8 cellular contexts compared by ENCODE assay signal in the genomic region with DNA sequence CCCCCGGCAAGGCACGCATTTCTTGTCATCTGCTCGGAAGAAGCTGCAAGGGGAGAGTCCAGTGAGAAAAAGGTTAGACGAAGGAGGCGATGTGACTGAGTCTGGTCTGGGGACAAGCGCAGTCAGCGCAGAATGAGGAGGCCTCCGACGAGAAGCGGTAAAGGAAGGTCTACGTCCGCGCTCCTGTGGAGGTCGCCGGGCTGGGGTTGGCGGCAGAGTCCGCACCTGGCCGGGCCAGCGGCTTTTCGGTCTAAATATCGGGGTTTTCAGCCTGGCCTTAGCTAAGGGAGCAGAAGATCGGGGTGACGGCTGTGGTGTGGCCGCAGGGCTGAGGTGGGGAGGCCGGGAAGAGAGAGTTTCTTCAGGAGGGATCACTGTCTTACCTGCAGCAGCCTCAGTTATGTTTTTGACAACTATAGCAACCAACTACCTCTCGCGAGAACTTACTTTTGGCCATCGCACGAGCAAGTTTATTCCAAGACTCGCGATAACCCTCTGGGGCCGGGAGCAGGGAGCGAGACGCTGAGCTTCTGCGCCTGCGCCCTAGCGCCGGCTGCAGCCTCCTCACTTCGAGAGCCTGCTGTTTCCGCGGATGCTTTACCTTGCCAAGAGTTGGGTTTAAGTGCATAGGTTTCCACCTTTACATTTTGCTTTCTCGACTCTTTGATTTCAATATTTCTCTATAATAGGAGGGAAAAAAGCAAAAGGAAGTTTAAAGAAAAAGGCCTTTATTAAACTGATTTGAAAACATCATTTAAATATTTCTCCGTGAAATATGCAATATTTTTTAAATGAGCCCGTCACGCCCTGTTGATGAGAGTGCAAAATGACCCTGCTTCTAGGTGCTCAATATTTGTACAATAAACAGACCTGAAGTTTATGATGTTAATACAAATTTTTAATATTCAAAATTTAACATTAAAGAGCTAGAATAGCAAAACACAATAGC. TPM values are rescaled to one million over a fixed set of nuclear protein-coding genes. Genes with fewer than 3 reads are reported as not detected.
DNase-seq lines count a peak whose midpoint lies in the region; ATAC-seq, FAIRE-seq and TF ChIP-seq lines count a peak whose summit lies in the region.

A gene (minus strand): TSS at position 534 of the 949 bp plus-strand sequence. CDS start 4,068 bp downstream, outside the sequence.

- peak within 1 kb of the TSS; percentile 72 for H2AFZ ChIP-seq in SU-DHL-6 (ENCODE audit: low read depth, low read length, severe bottlenecking)

- TF ChIP-seq CTCF in GM12864 (IDR thresholded peaks at IDR 0.05; ENCODE audit: low read depth, low read length, missing control alignments) (no peak), SU-DHL-6 (IDR thresholded peaks at IDR 0.05; ENCODE audit: insufficient read depth, low read length, poor library complexity, severe bottlenecking) (no peak), pancreas (IDR thresholded peaks at IDR 0.05) (no peak), tibial artery (IDR thresholded peaks at IDR 0.05) (no peak)

- H3K4me3 Mint-ChIP-seq in activated naive CD8-positive, alpha-beta T cell treated with anti-CD3 and anti-CD28 coated beads, Interleukin-2, amount 50 U/mL, for 24 hours: peak within 1 kb of the TSS; percentile 93

- peak within 1 kb of the TSS; percentile 76 for H3K4me3 ChIP-seq in GM12864 (ENCODE audit: low read depth, low read length)
- H3K4me3 ChIP-seq in SU-DHL-6 (ENCODE audit: insufficient read depth, low read length, poor library complexity, severe bottlenecking): peak within 1 kb of the TSS; percentile 55
- H3K4me3 ChIP-seq in pancreas: peak within 1 kb of the TSS; percentile 69 to 76 (median 74)
- peak within 1 kb of the TSS; percentile 60 to 89 for H3K4me3 ChIP-seq in tibial artery

- DNase-seq in GM12864 (ENCODE audit: low read depth) (peak; percentile 95), NCI-H128 (lab: John Stamatoyannopoulos, UW; ENCODE audit: unreplicated experiment) (peak; percentile 90), cardiac septum (ENCODE audit: low spot score) (peak; percentile 91), pancreas (peak; percentile 93 to 98 (median 94)), tibial artery (peak; percentile 90 to 94)
- DNase-seq in activated naive CD8-positive, alpha-beta T cell treated with anti-CD3 and anti-CD28 coated beads, Interleukin-2, amount 50 U/mL, for 24 hours: peak; percentile 92

- H3K9me3 Mint-ChIP-seq in activated naive CD8-positive, alpha-beta T cell treated with anti-CD3 and anti-CD28 coated beads, Interleukin-2, amount 50 U/mL, for 24 hours: no peaks in the 10 kb centered on the region

- intact Hi-C loops in cardiac septum (cut with DNase I) (loop anchor here (5.0 kb wide), 1 partner anchor 54 kb away; a partner anchor contains a TSS), pancreas (cut with DNase I) (no loop called here), tibial artery (cut with DNase I; ENCODE audit: low total_unique reads) (loop anchor here (5.0 kb wide), 1 partner anchor 101 kb away; no protein-coding TSS in a partner anchor)

- WGBS in pancreas, 2 donors: 0 to 1% methylated on average over 45 of the region's 45 CpGs

- peak within 1 kb of the TSS; percentile 69 for H3K4me2 ChIP-seq in SU-DHL-6 (ENCODE audit: low read depth, low read length, poor library complexity, severe bottlenecking)

- peaks cover 13% of the 10 kb centered on the region for H3K4me1 Mint-ChIP-seq in activated naive CD8-positive, alpha-beta T cell treated with anti-CD3 and anti-CD28 coated beads, Interleukin-2, amount 50 U/mL, for 24 hours

- H3K27ac Mint-ChIP-seq in activated naive CD8-positive, alpha-beta T cell treated with anti-CD3 and anti-CD28 coated beads, Interleukin-2, amount 50 U/mL, for 24 hours: peak within 1 kb of the TSS; percentile 86

- H3K4me1 ChIP-seq in pancreas: peaks cover 0 to 4% (median 3%) of the 10 kb centered on the region in 3 donors
- H3K4me1 ChIP-seq in tibial artery: peaks cover 0 to 12% (median 3%) of the 10 kb centered on the region in 4 donors

- H3K27me3 Mint-ChIP-seq in activated naive CD8-positive, alpha-beta T cell treated with anti-CD3 and anti-CD28 coated beads, Interleukin-2, amount 50 U/mL, for 24 hours: no peaks in the 10 kb centered on the region

- H3K79me2 ChIP-seq in SU-DHL-6 (ENCODE audit: insufficient read depth, low read length): no peaks in the 10 kb centered on the region

- peak; percentile 90 for FAIRE-seq in pancreas (lab: Jason Lieb, UNC)

- H3K9me3 ChIP-seq in SU-DHL-6 (ENCODE audit: insufficient read depth, low read length) (no peaks in the 10 kb centered on the region), pancreas (no peaks in the 10 kb centered on the region), tibial artery (no peaks in the 10 kb centered on the region)

- ATAC-seq in HG02678 (IDR thresholded peaks at IDR 0.05; ENCODE audit: unreplicated experiment) (peak; percentile 93), pancreas (peak; percentile 98 to 99 (median 98))
- peak; percentile 97 for ATAC-seq in activated naive CD8-positive, alpha-beta T cell treated with anti-CD3 and anti-CD28 coated beads, Interleukin-2, amount 50 U/mL, for 24 hours

- no peaks in the 10 kb centered on the region for H4K20me1 ChIP-seq in SU-DHL-6 (ENCODE audit: low read depth, low read length)

- H3K9ac ChIP-seq in SU-DHL-6 (ENCODE audit: low read length): peak within 1 kb of the TSS; percentile 59

- H3K36me3 ChIP-seq in SU-DHL-6 (ENCODE audit: low read length) (no peaks in the 10 kb centered on the region), pancreas (no peaks in the 10 kb centered on the region), tibial artery (no peaks in the 10 kb centered on the region)

- peaks cover 3% of the 10 kb centered on the region for H3K36me3 Mint-ChIP-seq in activated naive CD8-positive, alpha-beta T cell treated with anti-CD3 and anti-CD28 coated beads, Interleukin-2, amount 50 U/mL, for 24 hours (ENCODE audit: low read depth)

- H3K27me3 ChIP-seq in SU-DHL-6 (ENCODE audit: low read length) (no peaks in the 10 kb centered on the region), pancreas (no peaks in the 10 kb centered on the region), tibial artery (no peaks in the 10 kb centered on the region)

- H3K27ac ChIP-seq in SU-DHL-6 (ENCODE audit: low read depth, low read length): no peak within 1 kb of the TSS
- H3K27ac ChIP-seq in pancreas: peak within 1 kb of the TSS; percentile 30 to 75 (median 66)
- H3K27ac ChIP-seq in tibial artery: peak within 1 kb of the TSS; percentile 54 to 71

- H3K9me2 ChIP-seq in SU-DHL-6 (replicated peaks; ENCODE audit: insufficient read depth, low read length): no peaks in the 10 kb centered on the region

- H3F3A ChIP-seq in SU-DHL-6 (ENCODE audit: insufficient read depth): peaks cover 9% of the 10 kb centered on the region

RNA-seq across cellular contexts. Expression of the gene that starts here (rescaled TPM):
- total RNA-seq in cardiac septum (1.4 TPM), pancreas (1 to 10 TPM; 1.3 to 4.9 (median 2.9) TPM)
- polyA plus RNA-seq in pancreas: 10 to 100 TPM in 1 of 2 donors, 1 to 10 TPM in 1; 10.0 to 28.8 TPM

Comparison
In these comparisons a context has a peak if more than half of its experiments do, and no peak if none do; other contexts are left out.
1. intact Hi-C loops: an anchor here in cardiac septum (5.0 kb wide) and tibial artery (5.0 kb wide); none called in pancreas.